28 cellular contexts compared by ENCODE assay signal in the genomic region with DNA sequence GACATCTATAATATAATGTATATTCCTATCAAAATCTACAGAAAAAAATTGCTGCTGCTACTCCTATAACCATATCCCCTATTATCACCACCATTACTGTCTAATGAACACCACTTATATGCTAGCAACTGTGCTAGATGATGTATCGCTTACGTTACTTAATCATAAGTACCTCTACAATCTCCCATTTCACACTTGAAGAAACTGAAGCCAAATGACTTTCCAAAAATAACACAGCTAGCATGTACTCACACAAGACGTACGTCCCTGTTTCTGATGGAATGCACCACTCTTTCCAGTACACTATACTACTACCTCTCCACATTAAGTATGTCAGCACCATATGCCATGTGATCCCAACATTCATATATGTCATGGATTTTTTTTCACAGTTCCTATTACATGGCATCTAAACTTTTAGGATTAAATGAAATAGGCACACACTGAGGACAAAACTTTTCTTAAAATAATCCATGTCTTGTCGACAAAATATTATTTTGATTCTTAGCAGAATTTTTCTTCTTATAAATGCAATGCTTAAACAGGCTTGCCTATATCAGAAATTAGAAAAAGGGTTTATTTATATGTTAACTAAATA.
A peak's percentile ranks its signal among the peaks of the same experiment; 100 is the strongest.
DNase-seq lines count a peak whose midpoint lies in the region; ATAC-seq and TF ChIP-seq lines count a peak whose summit lies in the region.
"Had no signal": no experiment of that assay in that cellular context is flagged by ENCODE, and none has a peak within 500 bp of the region (broad histone marks: within the 10 kb centered on the region; RNA-seq: fewer than 3 reads in every experiment).

No MANE protein-coding gene starts in this region.

- H3K27ac ChIP-seq in heart left ventricle = peak overlapping the region in 10 of 12 donors; percentile 32 to 82 (median 76)
- H3K27ac ChIP-seq in right cardiac atrium (ENCODE audit: low read length) = no peak overlapping the region
- no peak overlapping the region for H3K27ac ChIP-seq in upper lobe of right lung
- H3K27ac ChIP-seq: 22Rv1, C4-2B, SK-N-MC had no signal

- 52 to 67% (median 62%) methylated on average over 5 of the region's 5 CpGs for WGBS in heart left ventricle, 4 donors
- 60% methylated on average over 5 of the region's 5 CpGs for WGBS in right cardiac atrium

- peaks cover 0 to 10% (median 0%) of the 10 kb centered on the region in 12 donors for H3K9me3 ChIP-seq in heart left ventricle
- H3K9me3 ChIP-seq in right cardiac atrium (ENCODE audit: control insufficient read depth, low read length) = no peaks in the 10 kb centered on the region
- peaks cover 10% of the 10 kb centered on the region for H3K9me3 ChIP-seq in upper lobe of right lung

- no peak for TF ChIP-seq CTCF in heart left ventricle (IDR thresholded peaks at IDR 0.05)
- no peak for TF ChIP-seq CTCF in upper lobe of right lung (IDR thresholded peaks at IDR 0.05)

- ATAC-seq in heart left ventricle = peak; percentile 71 to 89 (median 81)
- peak; percentile 81 to 87 for ATAC-seq in right cardiac atrium
- peak; percentile 26 for ATAC-seq in upper lobe of right lung
- no peak for ATAC-seq in GM18909 (IDR thresholded peaks at IDR 0.05; ENCODE audit: poor library complexity, unreplicated experiment)
- ATAC-seq in GM21737 (IDR thresholded peaks at IDR 0.05; ENCODE audit: unreplicated experiment) = no peak
- ATAC-seq: GM23338, HepG2 had no signal

- TF ChIP-seq POLR2A in heart left ventricle (IDR thresholded peaks at IDR 0.05) = no peak

- no peak overlapping the region for H3K4me3 ChIP-seq in heart left ventricle
- H3K4me3 ChIP-seq in right cardiac atrium (ENCODE audit: low read length) = no peak overlapping the region
- H3K4me3 ChIP-seq in upper lobe of right lung = no peak overlapping the region
- H3K4me3 ChIP-seq: GM23338, SK-N-MC had no signal

- no peaks in the 10 kb centered on the region for H3K27me3 ChIP-seq in heart left ventricle
- H3K27me3 ChIP-seq in right cardiac atrium (ENCODE audit: control insufficient read depth, insufficient read depth) = no peaks in the 10 kb centered on the region
- H3K27me3 ChIP-seq in upper lobe of right lung = no peaks in the 10 kb centered on the region

- intact Hi-C loops in heart left ventricle (cut with DNase I) = no loop called here
- intact Hi-C loops in right cardiac atrium (cut with DNase I) = no loop called here
- intact Hi-C loops in upper lobe of right lung (cut with DNase I) = no loop called here

- H3K36me3 ChIP-seq in heart left ventricle (peaks cover 0 to 13% (median 5%) of the 10 kb centered on the region in 9 donors), upper lobe of right lung (peaks cover 5% of the 10 kb centered on the region)

- peaks cover 0 to 25% (median 12%) of the 10 kb centered on the region in 12 donors for H3K4me1 ChIP-seq in heart left ventricle
- H3K4me1 ChIP-seq in right cardiac atrium (ENCODE audit: control insufficient read depth, insufficient read depth, low read length) = no peaks in the 10 kb centered on the region
- H3K4me1 ChIP-seq in upper lobe of right lung = no peaks in the 10 kb centered on the region

- DNase-seq in NCI-H2171 treated with DMSO at 0.1 percent for 48 hours (lab: John Stamatoyannopoulos, UW) (peak; percentile 42), NCI-H2171 (lab: John Stamatoyannopoulos, UW) (no peak), heart left ventricle (no peak), right cardiac atrium (no peak), upper lobe of right lung (no peak)
- DNase-seq in stimulated activated naive CD4-positive, alpha-beta T cell treated with Interleukin-2 at 50 U/mL for 16 hours (lab: John Stamatoyannopoulos, UW) = no peak
- DNase-seq: CD8-positive, alpha-beta memory T cell; DMS 273 treated with DMSO at 0.1 percent for 48 hours; DMS79; EL; GDM1; H9; Karpas-422; NCI-H1092; NCI-H1436; NCI-H187; NCI-H2081 treated with DMSO at 0.1 percent for 48 hours; NCI-H446 treated with DMSO at 0.1 percent for 48 hours; NCI-H526 treated with DMSO at 0.1 percent for 48 hours; RPMI8226; SHP77 treated with DMSO at 0.1 percent for 48 hours had no signal

Comparison
In these comparisons a context has a peak if more than half of its experiments do, and no peak if none do; other contexts are left out.
1. H3K27ac ChIP-seq: peak in heart left ventricle (10 of 12); none in right cardiac atrium (single experiment) and upper lobe of right lung (single experiment).
2. ATAC-seq: peak in heart left ventricle (4 of 4), right cardiac atrium (2 of 2) and upper lobe of right lung (single experiment); none in GM18909 (single experiment) and GM21737 (single experiment).